ENCODE assay signal across 26 cellular contexts in genomic region chr20:48613926-48614325, GRCh38.
"Had no signal": no experiment of that assay in that cellular context is flagged by ENCODE, and none has a peak within 500 bp of the region (broad histone marks: within the 10 kb centered on the region; RNA-seq: fewer than 3 reads in every experiment).

No MANE protein-coding gene starts in this region.

- H3K27ac ChIP-seq: adrenal gland, breast epithelium, KMS-11, RWPE1 had no signal

- H3K4me1 ChIP-seq: adrenal gland, breast epithelium had no signal

- H3K9me3 ChIP-seq: adrenal gland, breast epithelium had no signal

- ATAC-seq: activated CD4-positive, CD25-positive, alpha-beta regulatory T cell treated with anti-CD3 and anti-CD28 coated beads, Interleukin-2, amount 50 U/mL, for 24 hours; activated CD8-positive, alpha-beta T cell treated with anti-CD3 and anti-CD28 coated beads, Interleukin-2, amount 10 ng/mL, durations not matched to agents 7 days and 5 days; Panc1 had no signal

- H3K36me3 ChIP-seq: adrenal gland, breast epithelium had no signal

- H3K4me3 ChIP-seq: adrenal gland, breast epithelium had no signal

- DNase-seq: activated CD4-positive, alpha-beta T cell treated with anti-CD3 and anti-CD28 coated beads for 4 hours; activated CD4-positive, alpha-beta T cell treated with anti-CD3 and anti-CD28 coated beads, Interleukin-2, amount 50 U/mL, for 4 hours; activated CD8-positive, alpha-beta memory T cell treated with anti-CD3 and anti-CD28 coated beads, Interleukin-2, amount 50 U/mL, for 48 hours; activated CD8-positive, alpha-beta T cell treated with anti-CD3 and anti-CD28 coated beads, Interleukin-2, amount 10 ng/mL, durations not matched to agents 7 days and 5 days; activated effector memory CD4-positive, alpha-beta T cell treated with Interleukin-2 at 50 U/mL for 16 hours; activated naive CD4-positive, alpha-beta T cell treated with Interleukin-2 at 50 U/mL for 16 hours; activated T-cell treated with anti-CD3 and anti-CD28 coated beads, Interleukin-2, amount 50 U/mL, for 1 hour; anterior cingulate cortex; MV-4-11; NCI-H1092 treated with DMSO at 0.1 percent for 48 hours; NCI-H1417 treated with DMSO at 0.1 percent for 48 hours; NCI-H1694; NCI-H2029; NCI-H2107; NCI-H345; NCI-H510A; NCI-H526 treated with DMSO at 0.1 percent for 48 hours; NK-92 treated with Interleukin-12 subunit alpha and Interleukin-12 subunit beta, amount 100 ng/mL, for 24 hours; OCI-M1; SHP77 treated with DMSO at 0.1 percent for 48 hours had no signal

- H3K27me3 ChIP-seq: adrenal gland, breast epithelium had no signal
